Comparison of ENCODE assay signal across 1 cellular context in genomic region chr3:72891053-72891855, GRCh38.
TF ChIP-seq lines count a peak whose summit lies in the region.

No MANE protein-coding gene starts in this region.

TF ChIP-seq in HEK293, 187 proteins besides CTCF, POLR2A, EP300 and RAD21 (continued from another document):
- TF ChIP-seq HIC1 (tag by site-specific recombination; IDR thresholded peaks at IDR 0.05) = 0 out of 2 replicates have a peak, but pooled peaks have one; percentile 43
- no peak for TF ChIP-seq ZNF449 (tag by site-specific recombination; IDR thresholded peaks at IDR 0.05)
- TF ChIP-seq ZNF600 (tag by site-specific recombination; IDR thresholded peaks at IDR 0.05) = peak; percentile 99
- TF ChIP-seq ZNF132 (tag by site-specific recombination; IDR thresholded peaks at IDR 0.05; ENCODE audit: borderline replicate concordance) = no peak
- TF ChIP-seq ZNF335 (tag by site-specific recombination; conservative IDR thresholded peaks at IDR 0.05) = no peak
- no peak for TF ChIP-seq ZNF148 (tag by site-specific recombination; IDR thresholded peaks at IDR 0.05; ENCODE audit: borderline replicate concordance)
- no peak for TF ChIP-seq ZNF175 (tag by site-specific recombination; IDR thresholded peaks at IDR 0.05)
- TF ChIP-seq, protein P1, sequence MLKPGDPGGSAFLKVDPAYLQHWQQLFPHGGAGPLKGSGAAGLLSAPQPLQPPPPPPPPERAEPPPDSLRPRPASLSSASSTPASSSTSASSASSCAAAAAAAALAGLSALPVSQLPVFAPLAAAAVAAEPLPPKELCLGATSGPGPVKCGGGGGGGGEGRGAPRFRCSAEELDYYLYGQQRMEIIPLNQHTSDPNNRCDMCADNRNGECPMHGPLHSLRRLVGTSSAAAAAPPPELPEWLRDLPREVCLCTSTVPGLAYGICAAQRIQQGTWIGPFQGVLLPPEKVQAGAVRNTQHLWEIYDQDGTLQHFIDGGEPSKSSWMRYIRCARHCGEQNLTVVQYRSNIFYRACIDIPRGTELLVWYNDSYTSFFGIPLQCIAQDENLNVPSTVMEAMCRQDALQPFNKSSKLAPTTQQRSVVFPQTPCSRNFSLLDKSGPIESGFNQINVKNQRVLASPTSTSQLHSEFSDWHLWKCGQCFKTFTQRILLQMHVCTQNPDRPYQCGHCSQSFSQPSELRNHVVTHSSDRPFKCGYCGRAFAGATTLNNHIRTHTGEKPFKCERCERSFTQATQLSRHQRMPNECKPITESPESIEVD (tag by site-specific recombination; IDR thresholded peaks at IDR 0.05) = peak; percentile 88
- no peak for TF ChIP-seq YY1 (tag by site-specific recombination; IDR thresholded peaks at IDR 0.05)
- TF ChIP-seq ZNF548 (tag by site-specific recombination; IDR thresholded peaks at IDR 0.05) = no peak
- no peak for TF ChIP-seq ZBTB7A (tag by site-specific recombination; IDR thresholded peaks at IDR 0.05; ENCODE audit: low read depth)
- no peak for TF ChIP-seq ZBTB11 (tag by site-specific recombination; conservative IDR thresholded peaks at IDR 0.05; ENCODE audit: low read depth)
- TF ChIP-seq ZNF138 (tag by site-specific recombination; IDR thresholded peaks at IDR 0.05; ENCODE audit: borderline replicate concordance) = no peak
- TF ChIP-seq ZNF2 (tag by site-specific recombination; IDR thresholded peaks at IDR 0.05) = no peak
- peak; percentile 70 for TF ChIP-seq ZNF629 (tag by site-specific recombination; IDR thresholded peaks at IDR 0.05)
- TF ChIP-seq ZNF776 (tag by site-specific recombination; IDR thresholded peaks at IDR 0.05; ENCODE audit: borderline replicate concordance) = no peak
- peak; percentile 45 for TF ChIP-seq GLIS2 (tag by site-specific recombination; IDR thresholded peaks at IDR 0.05)
- TF ChIP-seq SP7 (tag by site-specific recombination; IDR thresholded peaks at IDR 0.05) = peak; percentile 94
